8 cellular contexts compared by ENCODE assay signal in genomic region chr1:55212349-55213028, GRCh38. TPM values are rescaled to one million over a fixed set of nuclear protein-coding genes. Genes with fewer than 3 reads are reported as not detected.
DNase-seq lines count a peak whose midpoint lies in the region; ATAC-seq and TF ChIP-seq lines count a peak whose summit lies in the region.

No MANE protein-coding gene starts in this region.

- H3K4me1 ChIP-seq in right cardiac atrium (ENCODE audit: control insufficient read depth, insufficient read depth, low read length) (peaks cover 5% of the 10 kb centered on the region), subcutaneous abdominal adipose tissue (ENCODE audit: control insufficient read depth in 5 of 5, insufficient read depth in 5 of 5, low read length in 5 of 5) (peaks cover 6 to 73% (median 63%) of the 10 kb centered on the region in 5 donors)

- H3K27me3 Mint-ChIP-seq in activated naive CD4-positive, alpha-beta T cell treated with anti-CD3 and anti-CD28 coated beads for 36 hours (ENCODE audit: low read depth), result no peaks in the 10 kb centered on the region

- H3K36me3 Mint-ChIP-seq in activated naive CD4-positive, alpha-beta T cell treated with anti-CD3 and anti-CD28 coated beads for 36 hours (ENCODE audit: low read depth), result peaks cover 21% of the 10 kb centered on the region

- H3K4me3 Mint-ChIP-seq in activated naive CD4-positive, alpha-beta T cell treated with anti-CD3 and anti-CD28 coated beads for 36 hours, result peak overlapping the region; percentile 98

- H3K9ac ChIP-seq in subcutaneous abdominal adipose tissue (ENCODE audit: low read length in 5 of 5), result peak overlapping the region; percentile 42 to 99 (median 68)

- H3K27me3 ChIP-seq in right cardiac atrium (ENCODE audit: control insufficient read depth, insufficient read depth) (no peaks in the 10 kb centered on the region), subcutaneous abdominal adipose tissue (ENCODE audit: control insufficient read depth in 5 of 5, insufficient read depth in 4 of 5, low read length in 5 of 5) (no peaks in the 10 kb centered on the region)

- H3K4me3 ChIP-seq in right cardiac atrium (ENCODE audit: low read length), result peak overlapping the region; percentile 96
- peak overlapping the region; percentile 53 to 99 (median 89) for H3K4me3 ChIP-seq in subcutaneous abdominal adipose tissue (ENCODE audit: low read depth in 1 of 5, low read length in 5 of 5)

- DNase-seq in activated naive CD4-positive, alpha-beta T cell treated with anti-CD3 and anti-CD28 coated beads for 36 hours, result peak; percentile 30
- no peak for DNase-seq in activated naive CD4-positive, alpha-beta T cell treated with anti-CD3 and anti-CD28 coated beads, Interleukin-2, amount 50 U/mL, for 16 hours
- DNase-seq in right cardiac atrium (no peak), H4 (ENCODE audit: low spot score) (no peak), NCI-H146 (lab: John Stamatoyannopoulos, UW) (no peak)

- H3K9me3 ChIP-seq in right cardiac atrium (ENCODE audit: control insufficient read depth, low read length), result no peaks in the 10 kb centered on the region
- H3K9me3 ChIP-seq in subcutaneous abdominal adipose tissue (ENCODE audit: control insufficient read depth in 5 of 5, low read length in 5 of 5), result no peaks in the 10 kb centered on the region

- peak overlapping the region; percentile 93 for H3K27ac Mint-ChIP-seq in activated naive CD4-positive, alpha-beta T cell treated with anti-CD3 and anti-CD28 coated beads for 36 hours

- no peaks in the 10 kb centered on the region for H3K36me3 ChIP-seq in subcutaneous abdominal adipose tissue (ENCODE audit: control insufficient read depth in 5 of 5, insufficient read depth in 5 of 5, low read length in 5 of 5)

- 55% methylated on average over 10 of the region's 10 CpGs for WGBS in right cardiac atrium

- CTCF ChIA-PET in activated naive CD4-positive, alpha-beta T cell treated with anti-CD3 and anti-CD28 coated beads for 36 hours (lab: Charles Lee), result interaction anchor here (0.6 to 2.0 kb wide), 9 partner anchors 8 to 73 kb away, joined by 3 to 10 read pairs (median 4); no protein-coding TSS in a partner anchor

- intact Hi-C loops in activated naive CD4-positive, alpha-beta T cell treated with anti-CD3 and anti-CD28 coated beads for 36 hours (cut with micrococcal nuclease), result loop anchor here (1.0 to 10.0 kb wide), 6 partner anchors 26 to 928 kb away; no protein-coding TSS in a partner anchor
- intact Hi-C loops in right cardiac atrium (cut with DNase I), result loop anchor here in 1 of 4 donors (10.0 kb wide), 1 partner anchor 68 kb away; no protein-coding TSS in a partner anchor

- H3K4me1 Mint-ChIP-seq in activated naive CD4-positive, alpha-beta T cell treated with anti-CD3 and anti-CD28 coated beads for 36 hours (ENCODE audit: low read depth), result peaks cover 55% of the 10 kb centered on the region

- H3K27ac ChIP-seq in VCaP, result peak overlapping the region; percentile 97
- peak overlapping the region; percentile 54 for H3K27ac ChIP-seq in right cardiac atrium (ENCODE audit: low read length)
- H3K27ac ChIP-seq in subcutaneous abdominal adipose tissue (ENCODE audit: low read depth, low read length), result peak overlapping the region; percentile 97

- ATAC-seq in right cardiac atrium (no peak), GM21447 (IDR thresholded peaks at IDR 0.05; ENCODE audit: unreplicated experiment) (no peak)

- H3K9me3 Mint-ChIP-seq in activated naive CD4-positive, alpha-beta T cell treated with anti-CD3 and anti-CD28 coated beads for 36 hours, result no peaks in the 10 kb centered on the region

- TF ChIP-seq CTCF in VCaP (conservative IDR thresholded peaks at IDR 0.05), result no peak

RNA-seq across cellular contexts. Expression of gene USP24, which starts 2.7 kb away (rescaled TPM):
- 10 to 100 TPM; 37.1 to 39.7 TPM for total RNA-seq in activated naive CD4-positive, alpha-beta T cell treated with anti-CD3 and anti-CD28 coated beads for 36 hours
- 10 to 100 TPM; 32.6 to 35.7 (median 34.7) TPM for total RNA-seq in right cardiac atrium
- 11.4 TPM for polyA plus RNA-seq in right cardiac atrium
- total RNA-seq in H4 (2014; rRNA removed; shearing (Covaris generic)), result 18.0 and 20.4 TPM in 2 replicates
